ENCODE assay signal across 23 cellular contexts in the genomic region with DNA sequence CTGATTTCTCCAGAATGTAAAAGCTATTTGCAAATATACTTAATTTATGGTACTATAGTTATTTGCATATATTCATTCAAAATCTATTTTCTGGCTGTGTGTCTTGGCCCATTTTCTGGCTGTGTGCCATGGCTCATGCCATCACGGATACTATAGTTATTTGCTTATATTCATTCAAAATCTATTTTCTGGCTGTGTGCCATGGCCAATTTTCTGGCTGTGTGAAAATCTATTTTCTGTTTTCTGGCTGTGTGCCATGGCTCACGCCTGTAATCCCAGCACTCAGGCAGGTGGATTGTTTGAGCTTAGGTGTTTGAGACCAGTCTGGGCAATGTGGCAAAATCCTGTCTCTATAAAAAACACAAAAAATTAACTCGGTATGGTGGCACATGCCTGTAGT. TPM values are rescaled to one million over a fixed set of nuclear protein-coding genes. Genes with fewer than 3 reads are reported as not detected.
DNase-seq lines count a peak whose midpoint lies in the region; ATAC-seq and TF ChIP-seq lines count a peak whose summit lies in the region.
"Had no signal": no experiment of that assay in that cellular context is flagged by ENCODE, and none has a peak within 500 bp of the region (broad histone marks: within the 10 kb centered on the region; RNA-seq: fewer than 3 reads in every experiment).

No MANE protein-coding gene starts in this region.

- peaks cover 2% of the 10 kb centered on the region; the same call in 1 of the 2 replicates for H3K4me1 ChIP-seq in SJCRH30
- H3K4me1 ChIP-seq: uterus had no signal

- no peaks in the 10 kb centered on the region for H3K27me3 Mint-ChIP-seq in chondrocyte (ENCODE audit: low read depth)
- H3K27me3 Mint-ChIP-seq: CD4-positive, alpha-beta T cell had no signal

- no peaks in the 10 kb centered on the region for H3K9me3 ChIP-seq in SJCRH30 (replicated peaks)
- H3K9me3 ChIP-seq: neutrophil, uterus had no signal

- TF ChIP-seq CTCF in chondrocyte (IDR thresholded peaks at IDR 0.05), result no peak

- no peak overlapping the region for H3K4me3 Mint-ChIP-seq in chondrocyte (ENCODE audit: unreplicated experiment)
- H3K4me3 Mint-ChIP-seq: activated naive CD4-positive, alpha-beta T cell treated with anti-CD3 and anti-CD28 coated beads for 36 hours; CD4-positive, alpha-beta T cell; GM23338; stimulated activated naive B cell treated with anti-CD40 and anti-IgM and Interleukin-4, amounts not matched to agents 10 μg/mL and 1 μg/mL and 100 μg/mL, for 72 hours; T-helper 1 cell treated with Interleukin-12 subunit alpha and Interleukin-12 subunit beta and Interleukin-4 antibody, amounts not matched to agents 30 μg/mL and 1 μg/mL, for 36 hours had no signal

- H3K9me3 Mint-ChIP-seq in chondrocyte (ENCODE audit: low read depth), result peaks cover 9% of the 10 kb centered on the region
- H3K9me3 Mint-ChIP-seq: activated naive CD4-positive, alpha-beta T cell treated with anti-CD3 and anti-CD28 coated beads for 36 hours; CD4-positive, alpha-beta T cell had no signal

- H3K4me3 ChIP-seq in SJCRH30, result no peak overlapping the region
- H3K4me3 ChIP-seq: GM23338, uterus had no signal

- no peak for ATAC-seq in sciatic nerve
- ATAC-seq: GM23338; stimulated activated naive B cell treated with anti-CD40 and anti-IgM and Interleukin-4, amounts not matched to agents 10 μg/mL and 1 μg/mL and 100 μg/mL, for 72 hours had no signal

- no peaks in the 10 kb centered on the region for H3K36me3 Mint-ChIP-seq in chondrocyte (ENCODE audit: low read depth)
- H3K36me3 Mint-ChIP-seq: stimulated activated naive B cell treated with anti-CD40 and anti-IgM and Interleukin-4, amounts not matched to agents 10 μg/mL and 1 μg/mL and 100 μg/mL, for 72 hours had no signal

- intact Hi-C loops in sciatic nerve (cut with DNase I), result no loop called here

- H3K27me3 ChIP-seq in SJCRH30, result no peaks in the 10 kb centered on the region
- H3K27me3 ChIP-seq: neutrophil, uterus had no signal

- H3K4me1 Mint-ChIP-seq in chondrocyte (ENCODE audit: low read depth), result no peaks in the 10 kb centered on the region
- H3K4me1 Mint-ChIP-seq: stimulated activated naive B cell treated with anti-CD40 and anti-IgM and Interleukin-4, amounts not matched to agents 10 μg/mL and 1 μg/mL and 100 μg/mL, for 72 hours had no signal

- no peaks in the 10 kb centered on the region for H3K36me3 ChIP-seq in SJCRH30
- H3K36me3 ChIP-seq: neutrophil, uterus had no signal

- peak; percentile 17 for DNase-seq in DMS53 treated with DMSO at 0.1 percent for 48 hours (lab: John Stamatoyannopoulos, UW; ENCODE audit: unreplicated experiment)
- peak; percentile 84 for DNase-seq in NCI-H1105 (lab: John Stamatoyannopoulos, UW)
- peak; percentile 60 for DNase-seq in NCI-H2171 treated with DMSO at 0.1 percent for 48 hours (lab: John Stamatoyannopoulos, UW)
- DNase-seq in SJCRH30, result peak; percentile 12 to 59
- no peak for DNase-seq in HUDEP-2 (lab: John Stamatoyannopoulos, UW; ENCODE audit: unreplicated experiment in 76 of 76)
- no peak for DNase-seq in sciatic nerve (ENCODE audit: low spot score)
- no peak for DNase-seq in chondrocyte (ENCODE audit: low spot score)
- DNase-seq: activated CD4-positive, alpha-beta T cell treated with anti-CD3 and anti-CD28 coated beads for 4 hours; activated naive CD4-positive, alpha-beta T cell treated with anti-CD3 and anti-CD28 coated beads for 36 hours; activated T-cell treated with anti-CD3 and anti-CD28 coated beads, Interleukin-2, amount 50 U/mL, for 48 hours; amniotic stem cell; CD4-positive, alpha-beta T cell; cortex of kidney; kidney; mammary epithelial cell; NCI-H1694 treated with DMSO at 0.1 percent for 48 hours; NK-92 treated with Interleukin-12 subunit alpha and Interleukin-12 subunit beta, amount 100 ng/mL, for 24 hours; stimulated activated CD4-positive, alpha-beta T cell treated with anti-CD3 and anti-CD28 coated beads, Interleukin-2, amount 100 ng/mL, for 48 hours; stimulated activated naive B cell treated with anti-CD40 and anti-IgM and Interleukin-4, amounts not matched to agents 10 μg/mL and 1 μg/mL and 100 μg/mL, for 72 hours; uterus had no signal

- H3K27ac ChIP-seq in SJCRH30, result no peak overlapping the region
- H3K27ac ChIP-seq: neutrophil, uterus had no signal

- H3K27ac Mint-ChIP-seq in chondrocyte (ENCODE audit: unreplicated experiment), result no peak overlapping the region
- H3K27ac Mint-ChIP-seq: activated naive CD4-positive, alpha-beta T cell treated with anti-CD3 and anti-CD28 coated beads for 36 hours; CD4-positive, alpha-beta T cell; GM23338; stimulated activated naive B cell treated with anti-CD40 and anti-IgM and Interleukin-4, amounts not matched to agents 10 μg/mL and 1 μg/mL and 100 μg/mL, for 72 hours; T-helper 1 cell treated with Interleukin-12 subunit alpha and Interleukin-12 subunit beta and Interleukin-4 antibody, amounts not matched to agents 30 μg/mL and 1 μg/mL, for 36 hours had no signal

RNA-seq across cellular contexts. Expression of a gene that starts 28.9 kb away (rescaled TPM):
- total RNA-seq in SJCRH30 (2014; rRNA removed; shearing (Covaris generic)), result 6.1 and 7.3 TPM in 2 replicates
- 25.9 TPM for total RNA-seq in sciatic nerve
- total RNA-seq in chondrocyte, result 24.9 to 26.2 TPM (median 25.2 TPM) in 3 replicates

RNA-seq across cellular contexts. Expression of a gene that starts 39.7 kb away (rescaled TPM):
- 15.4 and 17.5 TPM in 2 replicates for total RNA-seq in SJCRH30 (2014; rRNA removed; shearing (Covaris generic))
- total RNA-seq in sciatic nerve, result 30.1 TPM
- 34.4 to 40.7 TPM (median 35.1 TPM) in 3 replicates for total RNA-seq in chondrocyte

Comparison
In these comparisons a context has a peak if more than half of its experiments do, and no peak if none do; other contexts are left out.
1. DNase-seq: peak in DMS53 treated with DMSO at 0.1 percent for 48 hours (single experiment), NCI-H1105 (single experiment), NCI-H2171 treated with DMSO at 0.1 percent for 48 hours (single experiment) and SJCRH30 (2 of 2); none in HUDEP-2 (0 of 76), sciatic nerve (single experiment) and chondrocyte (single experiment).